In genomic region chr2:85583667-85584353, GRCh38 we compare ENCODE assay signal across 1 cellular context.
TF ChIP-seq lines count a peak whose summit lies in the region.

No MANE protein-coding gene starts in this region.

TF ChIP-seq in HepG2, 621 proteins besides CTCF, POLR2A, EP300 and RAD21 (continued from another document and continues in another):
- no peak for TF ChIP-seq ZXDC (CRISPR knock-in tag; IDR thresholded peaks at IDR 0.05)
- TF ChIP-seq ETV6 (CRISPR knock-in tag; conservative IDR thresholded peaks at IDR 0.05): no peak
- TF ChIP-seq KIAA2018 (CRISPR knock-in tag; IDR thresholded peaks at IDR 0.05; ENCODE audit: borderline replicate concordance): no peak
- no peak for TF ChIP-seq ZC3H13 (CRISPR knock-in tag; IDR thresholded peaks at IDR 0.05)
- TF ChIP-seq, protein P1, sequence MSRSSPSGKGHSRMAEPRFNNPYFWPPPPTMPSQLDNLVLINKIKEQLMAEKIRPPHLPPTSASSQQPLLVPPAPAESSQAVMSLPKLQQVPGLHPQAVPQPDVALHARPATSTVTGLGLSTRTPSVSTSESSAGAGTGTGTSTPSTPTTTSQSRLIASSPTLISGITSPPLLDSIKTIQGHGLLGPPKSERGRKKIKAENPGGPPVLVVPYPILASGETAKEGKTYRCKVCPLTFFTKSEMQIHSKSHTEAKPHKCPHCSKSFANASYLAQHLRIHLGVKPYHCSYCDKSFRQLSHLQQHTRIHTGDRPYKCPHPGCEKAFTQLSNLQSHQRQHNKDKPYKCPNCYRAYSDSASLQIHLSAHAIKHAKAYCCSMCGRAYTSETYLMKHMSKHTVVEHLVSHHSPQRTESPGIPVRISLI (CRISPR knock-in tag; IDR thresholded peaks at IDR 0.05; ENCODE audit: borderline replicate concordance): no peak
- no peak for TF ChIP-seq SIX4 (CRISPR knock-in tag; IDR thresholded peaks at IDR 0.05)
- no peak for TF ChIP-seq TOPORS (CRISPR knock-in tag; IDR thresholded peaks at IDR 0.05)
- no peak; the same call in 1 of the 2 replicates for TF ChIP-seq ZNF34 (CRISPR knock-in tag; IDR thresholded peaks at IDR 0.05; ENCODE audit: borderline replicate concordance)
- no peak for TF ChIP-seq IKZF4 (CRISPR knock-in tag; IDR thresholded peaks at IDR 0.05; ENCODE audit: borderline replicate concordance, low read depth, not compliant biosample characterization)
- TF ChIP-seq ZNF607 (CRISPR knock-in tag; IDR thresholded peaks at IDR 0.05; ENCODE audit: borderline replicate concordance): peak; percentile 86; the same call in 1 of the 2 replicates
- no peak; the same call in 1 of the 2 replicates for TF ChIP-seq ZNF160 (CRISPR knock-in tag; IDR thresholded peaks at IDR 0.05)
- TF ChIP-seq, protein P2, sequence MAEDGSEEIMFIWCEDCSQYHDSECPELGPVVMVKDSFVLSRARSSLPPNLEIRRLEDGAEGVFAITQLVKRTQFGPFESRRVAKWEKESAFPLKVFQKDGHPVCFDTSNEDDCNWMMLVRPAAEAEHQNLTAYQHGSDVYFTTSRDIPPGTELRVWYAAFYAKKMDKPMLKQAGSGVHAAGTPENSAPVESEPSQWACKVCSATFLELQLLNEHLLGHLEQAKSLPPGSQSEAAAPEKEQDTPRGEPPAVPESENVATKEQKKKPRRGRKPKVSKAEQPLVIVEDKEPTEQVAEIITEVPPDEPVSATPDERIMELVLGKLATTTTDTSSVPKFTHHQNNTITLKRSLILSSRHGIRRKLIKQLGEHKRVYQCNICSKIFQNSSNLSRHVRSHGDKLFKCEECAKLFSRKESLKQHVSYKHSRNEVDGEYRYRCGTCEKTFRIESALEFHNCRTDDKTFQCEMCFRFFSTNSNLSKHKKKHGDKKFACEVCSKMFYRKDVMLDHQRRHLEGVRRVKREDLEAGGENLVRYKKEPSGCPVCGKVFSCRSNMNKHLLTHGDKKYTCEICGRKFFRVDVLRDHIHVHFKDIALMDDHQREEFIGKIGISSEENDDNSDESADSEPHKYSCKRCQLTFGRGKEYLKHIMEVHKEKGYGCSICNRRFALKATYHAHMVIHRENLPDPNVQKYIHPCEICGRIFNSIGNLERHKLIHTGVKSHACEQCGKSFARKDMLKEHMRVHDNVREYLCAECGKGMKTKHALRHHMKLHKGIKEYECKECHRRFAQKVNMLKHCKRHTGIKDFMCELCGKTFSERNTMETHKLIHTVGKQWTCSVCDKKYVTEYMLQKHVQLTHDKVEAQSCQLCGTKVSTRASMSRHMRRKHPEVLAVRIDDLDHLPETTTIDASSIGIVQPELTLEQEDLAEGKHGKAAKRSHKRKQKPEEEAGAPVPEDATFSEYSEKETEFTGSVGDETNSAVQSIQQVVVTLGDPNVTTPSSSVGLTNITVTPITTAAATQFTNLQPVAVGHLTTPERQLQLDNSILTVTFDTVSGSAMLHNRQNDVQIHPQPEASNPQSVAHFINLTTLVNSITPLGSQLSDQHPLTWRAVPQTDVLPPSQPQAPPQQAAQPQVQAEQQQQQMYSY (CRISPR knock-in tag; IDR thresholded peaks at IDR 0.05): no peak
- no peak for TF ChIP-seq ZFP36 (IDR thresholded peaks at IDR 0.05; ENCODE audit: borderline replicate concordance, low read depth, low read length, partially characterized antibody)
- no peak for TF ChIP-seq RBM39 (IDR thresholded peaks at IDR 0.05; ENCODE audit: low read depth, low read length, poor library complexity, severe bottlenecking)
- no peak for TF ChIP-seq STAG1 (CRISPR knock-in tag; IDR thresholded peaks at IDR 0.05)
- no peak for TF ChIP-seq ZNF710 (CRISPR knock-in tag; IDR thresholded peaks at IDR 0.05; ENCODE audit: borderline replicate concordance)
- TF ChIP-seq, protein P3, sequence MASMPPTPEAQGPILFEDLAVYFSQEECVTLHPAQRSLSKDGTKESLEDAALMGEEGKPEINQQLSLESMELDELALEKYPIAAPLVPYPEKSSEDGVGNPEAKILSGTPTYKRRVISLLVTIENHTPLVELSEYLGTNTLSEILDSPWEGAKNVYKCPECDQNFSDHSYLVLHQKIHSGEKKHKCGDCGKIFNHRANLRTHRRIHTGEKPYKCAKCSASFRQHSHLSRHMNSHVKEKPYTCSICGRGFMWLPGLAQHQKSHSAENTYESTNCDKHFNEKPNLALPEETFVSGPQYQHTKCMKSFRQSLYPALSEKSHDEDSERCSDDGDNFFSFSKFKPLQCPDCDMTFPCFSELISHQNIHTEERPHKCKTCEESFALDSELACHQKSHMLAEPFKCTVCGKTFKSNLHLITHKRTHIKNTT (CRISPR knock-in tag; IDR thresholded peaks at IDR 0.05): no peak
- no peak for TF ChIP-seq ASH2L (IDR thresholded peaks at IDR 0.05; ENCODE audit: insufficient read length, low read depth, low read length)
- no peak for TF ChIP-seq UBTF (CRISPR knock-in tag; IDR thresholded peaks at IDR 0.05)
- TF ChIP-seq CREB1 (IDR thresholded peaks at IDR 0.05): no peak
- no peak for TF ChIP-seq CREB1 (CRISPR knock-in tag; IDR thresholded peaks at IDR 0.05)
- TF ChIP-seq, protein P4, sequence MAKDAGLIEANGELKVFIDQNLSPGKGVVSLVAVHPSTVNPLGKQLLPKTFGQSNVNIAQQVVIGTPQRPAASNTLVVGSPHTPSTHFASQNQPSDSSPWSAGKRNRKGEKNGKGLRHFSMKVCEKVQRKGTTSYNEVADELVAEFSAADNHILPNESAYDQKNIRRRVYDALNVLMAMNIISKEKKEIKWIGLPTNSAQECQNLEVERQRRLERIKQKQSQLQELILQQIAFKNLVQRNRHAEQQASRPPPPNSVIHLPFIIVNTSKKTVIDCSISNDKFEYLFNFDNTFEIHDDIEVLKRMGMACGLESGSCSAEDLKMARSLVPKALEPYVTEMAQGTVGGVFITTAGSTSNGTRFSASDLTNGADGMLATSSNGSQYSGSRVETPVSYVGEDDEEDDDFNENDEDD (CRISPR knock-in tag; IDR thresholded peaks at IDR 0.05; ENCODE audit: borderline replicate concordance): 0 out of 2 replicates have a peak, but pooled peaks have one; percentile 31
- no peak for TF ChIP-seq NR3C1 (CRISPR knock-in tag; IDR thresholded peaks at IDR 0.05)
- TF ChIP-seq PREB (CRISPR knock-in tag; IDR thresholded peaks at IDR 0.05): no peak
- TF ChIP-seq TGIF2 (CRISPR knock-in tag; IDR thresholded peaks at IDR 0.05): no peak
- TF ChIP-seq NFKBIZ (CRISPR knock-in tag; IDR thresholded peaks at IDR 0.05): no peak
- no peak for TF ChIP-seq ZNF605 (CRISPR knock-in tag; IDR thresholded peaks at IDR 0.05)
- no peak for TF ChIP-seq MEIS2 (CRISPR knock-in tag; IDR thresholded peaks at IDR 0.05)
- no peak for TF ChIP-seq SOX6 (IDR thresholded peaks at IDR 0.05)
- peak; percentile 29; the same call in 1 of the 2 replicates for TF ChIP-seq SOX6 (CRISPR knock-in tag; IDR thresholded peaks at IDR 0.05)
